In genomic region chr10:132422931-132423813, GRCh38 we compare ENCODE assay signal across 1 cellular context.
TF ChIP-seq lines count a peak whose summit lies in the region.

No MANE protein-coding gene starts in this region.

TF ChIP-seq in GM12878, 131 proteins besides CTCF, POLR2A, EP300 and RAD21 (continued from another document):
- TF ChIP-seq PAX5 (IDR thresholded peaks at IDR 0.05; ENCODE audit: borderline replicate concordance, low read depth, low read length) (no peak), BCL11A (IDR thresholded peaks at IDR 0.05; ENCODE audit: low read depth, low read length) (no peak), PKNOX1 (IDR thresholded peaks at IDR 0.05) (peak; percentile 81), FOXM1 (IDR thresholded peaks at IDR 0.05; ENCODE audit: low read depth, low read length) (no peak), BCLAF1 (IDR thresholded peaks at IDR 0.05) (no peak), RUNX3 (IDR thresholded peaks at IDR 0.05; ENCODE audit: low read length) (no peak), ZBTB4 (CRISPR knock-in tag; IDR thresholded peaks at IDR 0.05) (no peak), SMAD5 (IDR thresholded peaks at IDR 0.05; ENCODE audit: low read depth) (no peak), BHLHE40 (IDR thresholded peaks at IDR 0.05; ENCODE audit: borderline replicate concordance in 1 of 2, low read depth in 2 of 2, low read length in 1 of 2) (no peak), CREM (IDR thresholded peaks at IDR 0.05; ENCODE audit: low read depth) (no peak), SPI1 (IDR thresholded peaks at IDR 0.05; ENCODE audit: borderline replicate concordance, insufficient read depth, low read depth, low read length) (0 out of 2 replicates have a peak, but pooled peaks have one; percentile 10), SMC3 (IDR thresholded peaks at IDR 0.05; ENCODE audit: borderline replicate concordance, low read length) (no peak), MTA2 (IDR thresholded peaks at IDR 0.05; ENCODE audit: low read depth) (no peak), NR2C1 (IDR thresholded peaks at IDR 0.05) (no peak), ZNF217 (IDR thresholded peaks at IDR 0.05) (no peak), WRNIP1 (IDR thresholded peaks at IDR 0.05; ENCODE audit: borderline replicate concordance, low read depth, low read length) (no peak), MXI1 (IDR thresholded peaks at IDR 0.05; ENCODE audit: low read depth, low read length) (no peak), ELK1 (IDR thresholded peaks at IDR 0.05; ENCODE audit: low read depth, low read length) (no peak), YY1 (IDR thresholded peaks at IDR 0.05; ENCODE audit: low read depth, low read length) (no peak), CBX5 (IDR thresholded peaks at IDR 0.05; ENCODE audit: low read depth) (no peak), BCL3 (IDR thresholded peaks at IDR 0.05; ENCODE audit: borderline replicate concordance, insufficient read depth, low read depth, low read length, poor library complexity, severe bottlenecking) (peak; percentile 94), RB1 (IDR thresholded peaks at IDR 0.05; ENCODE audit: borderline replicate concordance) (no peak), RCOR1 (conservative IDR thresholded peaks at IDR 0.05; ENCODE audit: low read depth, low read length) (no peak), ZNF622 (IDR thresholded peaks at IDR 0.05) (no peak), SIX5 (IDR thresholded peaks at IDR 0.05; ENCODE audit: low read depth, low read length, severe bottlenecking) (no peak), POLR2AphosphoS2 (IDR thresholded peaks at IDR 0.05; ENCODE audit: low read depth, low read length) (no peak), NR2C2 (IDR thresholded peaks at IDR 0.05; ENCODE audit: borderline replicate concordance, control insufficient read depth, insufficient read length, low read depth) (no peak), SRF (IDR thresholded peaks at IDR 0.05; ENCODE audit: low read depth in 2 of 2, low read length in 2 of 2) (no peak), BRCA1 (IDR thresholded peaks at IDR 0.05; ENCODE audit: low read depth, low read length) (no peak), ZBTB33 (IDR thresholded peaks at IDR 0.05) (no peak), RBBP5 (conservative IDR thresholded peaks at IDR 0.05) (no peak), GATAD2B (conservative IDR thresholded peaks at IDR 0.05; ENCODE audit: low read depth) (no peak)
